In genomic region chr9:123089040-123089439, GRCh38 we compare ENCODE assay signal across 1 cellular context.
TF ChIP-seq lines count a peak whose summit lies in the region.

No MANE protein-coding gene starts in this region.

TF ChIP-seq in K562, 482 proteins besides CTCF, POLR2A, EP300 and RAD21:
- TF ChIP-seq TBL1XR1 (IDR thresholded peaks at IDR 0.05; ENCODE audit: low read length in 2 of 2) (no peak), CBFA2T3 (IDR thresholded peaks at IDR 0.05) (peak; percentile 29; the same call in 1 of the 2 replicates), GATA2 (CRISPR knock-in tag; IDR thresholded peaks at IDR 0.05) (no peak), ZFP1 (CRISPR knock-in tag; IDR thresholded peaks at IDR 0.05) (no peak)
